In the genomic region with DNA sequence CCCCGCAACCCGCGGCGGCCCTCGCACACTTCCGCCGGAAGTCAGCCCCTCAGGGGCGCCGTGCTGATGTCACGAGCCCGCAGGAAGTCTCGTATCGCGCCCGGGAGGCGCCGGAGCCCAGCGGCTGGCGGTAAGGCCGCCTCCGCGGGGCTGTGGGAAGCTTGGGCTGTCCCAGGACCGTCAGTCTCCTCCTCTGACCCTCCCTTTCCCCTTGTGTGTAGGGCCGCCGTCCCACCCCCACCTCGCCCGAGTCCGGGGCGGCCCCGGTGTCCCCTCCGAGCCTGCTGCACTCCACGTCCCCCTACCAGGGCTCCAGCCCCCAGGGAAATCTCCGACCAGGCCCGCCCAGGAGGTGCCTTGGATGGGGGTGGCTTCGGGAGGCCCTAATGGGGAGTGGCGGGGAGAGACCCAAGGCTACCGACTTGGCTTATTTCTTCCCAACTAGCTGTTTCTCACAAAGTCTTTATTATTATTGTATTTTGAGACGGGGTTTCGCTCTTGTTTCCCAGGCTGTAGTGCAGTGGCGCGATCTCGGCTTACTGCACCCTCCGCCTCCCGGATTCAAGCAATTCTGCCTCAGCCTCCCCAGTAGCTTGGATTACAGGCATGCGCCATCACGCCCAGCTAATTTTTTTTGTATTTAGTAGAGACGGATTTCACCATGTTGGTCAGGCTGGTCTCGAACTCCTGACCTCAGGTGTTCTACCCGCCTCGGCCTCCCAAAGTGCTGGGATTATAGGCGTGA, we compare ENCODE assay signal across 8 cellular contexts. TPM values are rescaled to one million over a fixed set of nuclear protein-coding genes. Genes with fewer than 3 reads are reported as not detected.
A peak's percentile ranks its signal among the peaks of the same experiment; 100 is the strongest.
DNase-seq lines count a peak whose midpoint lies in the region; ATAC-seq and TF ChIP-seq lines count a peak whose summit lies in the region.

A gene (plus strand): TSS at position 86 of the 745 bp plus-strand sequence. CDS start 3,108 bp downstream, outside the sequence.

- H3K9me2 ChIP-seq in SU-DHL-6 (replicated peaks; ENCODE audit: insufficient read depth, low read length), result no peaks in the 10 kb centered on the region

- H4K12ac ChIP-seq in trophoblast cell (ENCODE audit: low read depth, low read length), result peak within 1 kb of the TSS; percentile 96

- POLR2A ChIA-PET in activated naive CD8-positive, alpha-beta T cell treated with anti-CD3 and anti-CD28 coated beads, Interleukin-2, amount 10 ng/mL, durations not matched to agents 7 days and 5 days (lab: Charles Lee), result interaction anchor here (1.0 to 1.1 kb wide), 3 partner anchors 12 to 58 kb away, joined by 3 to 4 read pairs (median 3); a partner anchor contains a TSS

- H2BK120ac ChIP-seq in trophoblast cell (ENCODE audit: insufficient read depth, low read length, poor library complexity), result peak within 1 kb of the TSS; percentile 83

- peak within 1 kb of the TSS; percentile 91 for H4K91ac ChIP-seq in trophoblast cell (ENCODE audit: low read depth, low read length)

- H3K4me2 ChIP-seq in SU-DHL-6 (ENCODE audit: low read depth, low read length, poor library complexity, severe bottlenecking) (peak within 1 kb of the TSS; percentile 82), trophoblast cell (ENCODE audit: low read length) (peak within 1 kb of the TSS; percentile 75)

- no peaks in the 10 kb centered on the region for H4K20me1 ChIP-seq in SU-DHL-6 (ENCODE audit: low read depth, low read length)

- peak; percentile 33 to 93 for TF ChIP-seq EP300 in tibial nerve (IDR thresholded peaks at IDR 0.05)

- peak within 1 kb of the TSS; percentile 83 for H3K4me3 ChIP-seq in GM12864 (ENCODE audit: low read depth, low read length)
- H3K4me3 ChIP-seq in SU-DHL-6 (ENCODE audit: insufficient read depth, low read length, poor library complexity, severe bottlenecking), result peak within 1 kb of the TSS; percentile 96
- peak within 1 kb of the TSS; percentile 78 for H3K4me3 ChIP-seq in trophoblast cell (ENCODE audit: low read depth, low read length)
- peak within 1 kb of the TSS; percentile 49 to 96 (median 78) for H3K4me3 ChIP-seq in tibial nerve

- H3K23ac ChIP-seq in trophoblast cell (ENCODE audit: low read length), result no peak within 1 kb of the TSS

- H4K8ac ChIP-seq in trophoblast cell (ENCODE audit: low read depth, low read length), result peak within 1 kb of the TSS; percentile 99

- H3K4me1 ChIP-seq in trophoblast cell (ENCODE audit: control insufficient read depth in 1 of 2, insufficient read depth in 2 of 2, low read length in 2 of 2) (no peaks in the 10 kb centered on the region), tibial nerve (peaks cover 0 to 4% (median 0%) of the 10 kb centered on the region in 4 donors)

- H3K9ac ChIP-seq in SU-DHL-6 (ENCODE audit: low read length) (peak within 1 kb of the TSS; percentile 94), trophoblast cell (ENCODE audit: low read length) (peak within 1 kb of the TSS; percentile 94)

- H3K79me1 ChIP-seq in trophoblast cell (ENCODE audit: low read length), result peaks cover 6% of the 10 kb centered on the region

- peak within 1 kb of the TSS; percentile 88 for H3K4me3 Mint-ChIP-seq in activated naive CD8-positive, alpha-beta T cell treated with anti-CD3 and anti-CD28 coated beads, Interleukin-2, amount 10 ng/mL, durations not matched to agents 7 days and 5 days

- peak within 1 kb of the TSS; percentile 90 for H3K27ac Mint-ChIP-seq in activated naive CD8-positive, alpha-beta T cell treated with anti-CD3 and anti-CD28 coated beads, Interleukin-2, amount 10 ng/mL, durations not matched to agents 7 days and 5 days

- peaks cover 5% of the 10 kb centered on the region; the same call in 1 of the 2 replicates for H3K36me3 ChIP-seq in SU-DHL-6 (ENCODE audit: low read length)
- peaks cover 10 to 12% of the 10 kb centered on the region in 2 experiments for H3K36me3 ChIP-seq in trophoblast cell (ENCODE audit: control insufficient read depth in 1 of 2, insufficient read depth in 2 of 2, low read length in 2 of 2)
- peaks cover 0 to 34% (median 7%) of the 10 kb centered on the region in 3 donors for H3K36me3 ChIP-seq in tibial nerve

- TF ChIP-seq CTCF in GM12864 (IDR thresholded peaks at IDR 0.05; ENCODE audit: low read depth, low read length, missing control alignments) (no peak), SU-DHL-6 (IDR thresholded peaks at IDR 0.05; ENCODE audit: insufficient read depth, low read length, poor library complexity, severe bottlenecking) (no peak), tibial nerve (IDR thresholded peaks at IDR 0.05) (no peak)

- H2AFZ ChIP-seq in SU-DHL-6 (ENCODE audit: low read depth, low read length, severe bottlenecking) (peak within 1 kb of the TSS; percentile 92), trophoblast cell (ENCODE audit: insufficient read depth, low read length, poor library complexity) (peak within 1 kb of the TSS; percentile 68)

- H3K27ac ChIP-seq in SU-DHL-6 (ENCODE audit: low read depth, low read length) (peak within 1 kb of the TSS; percentile 79), trophoblast cell (ENCODE audit: low read depth, low read length) (peak within 1 kb of the TSS; percentile 61), tibial nerve (peak within 1 kb of the TSS; percentile 88 to 97 (median 94))

- H3K79me2 ChIP-seq in SU-DHL-6 (ENCODE audit: insufficient read depth, low read length), result peaks cover 4% of the 10 kb centered on the region; the same call in 1 of the 2 replicates
- H3K79me2 ChIP-seq in trophoblast cell (ENCODE audit: control insufficient read depth, insufficient read depth, low read length, poor library complexity), result peaks cover 2% of the 10 kb centered on the region

- H2BK12ac ChIP-seq in trophoblast cell (ENCODE audit: low read length), result no peak within 1 kb of the TSS

- H3K14ac ChIP-seq in trophoblast cell (ENCODE audit: low read length), result peak within 1 kb of the TSS; percentile 99

- H3K36me3 Mint-ChIP-seq in activated naive CD8-positive, alpha-beta T cell treated with anti-CD3 and anti-CD28 coated beads, Interleukin-2, amount 10 ng/mL, durations not matched to agents 7 days and 5 days, result peaks cover 20% of the 10 kb centered on the region

- intact Hi-C loops in Right ventricle myocardium superior (cut with DNase I), result no loop called here

- peak; percentile 79 to 85 for TF ChIP-seq POLR2A in tibial nerve (IDR thresholded peaks at IDR 0.05)

- H2BK5ac ChIP-seq in trophoblast cell (ENCODE audit: low read depth, low read length, poor library complexity), result peak within 1 kb of the TSS; percentile 94

- peaks cover 30% of the 10 kb centered on the region for H3F3A ChIP-seq in SU-DHL-6 (ENCODE audit: insufficient read depth)

- no peaks in the 10 kb centered on the region for H3K9me3 Mint-ChIP-seq in activated naive CD8-positive, alpha-beta T cell treated with anti-CD3 and anti-CD28 coated beads, Interleukin-2, amount 10 ng/mL, durations not matched to agents 7 days and 5 days

- peaks cover 27% of the 10 kb centered on the region for H3K4me1 Mint-ChIP-seq in activated naive CD8-positive, alpha-beta T cell treated with anti-CD3 and anti-CD28 coated beads, Interleukin-2, amount 10 ng/mL, durations not matched to agents 7 days and 5 days

- H3K9me3 ChIP-seq in SU-DHL-6 (ENCODE audit: insufficient read depth, low read length), result no peaks in the 10 kb centered on the region
- no peaks in the 10 kb centered on the region for H3K9me3 ChIP-seq in trophoblast cell (ENCODE audit: insufficient read depth, low read depth, low read length)
- H3K9me3 ChIP-seq in tibial nerve, result no peaks in the 10 kb centered on the region

- no peaks in the 10 kb centered on the region for H3K27me3 Mint-ChIP-seq in activated naive CD8-positive, alpha-beta T cell treated with anti-CD3 and anti-CD28 coated beads, Interleukin-2, amount 10 ng/mL, durations not matched to agents 7 days and 5 days

- H3K18ac ChIP-seq in trophoblast cell (ENCODE audit: low read length), result peak within 1 kb of the TSS; percentile 98

- peak within 1 kb of the TSS; percentile 92 for H3K4ac ChIP-seq in trophoblast cell (ENCODE audit: low read depth, low read length)

- peak within 1 kb of the TSS; percentile 77 for H2AK5ac ChIP-seq in trophoblast cell (ENCODE audit: low read length)

- WGBS in trophoblast cell (ENCODE audit: extremely low coverage, insufficient coverage, insufficient read length), result no CpG with 5 or more reads among the region's 51 CpGs
- 15 to 22% methylated on average over 33 to 48 of the region's 51 CpGs for WGBS in tibial nerve, 2 donors

- DNase-seq in GM12864 (ENCODE audit: low read depth) (peak; percentile 75), NCI-H1105 (lab: John Stamatoyannopoulos, UW) (peak; percentile 89), Right ventricle myocardium superior (peak; percentile 95), trophoblast cell (peak; percentile 90 to 93), tibial nerve (ENCODE audit: low spot score in 2 of 2) (peak; percentile 61 to 63)
- peak; percentile 92 for DNase-seq in activated naive CD8-positive, alpha-beta T cell treated with anti-CD3 and anti-CD28 coated beads, Interleukin-2, amount 10 ng/mL, durations not matched to agents 7 days and 5 days

- H3K27me3 ChIP-seq in SU-DHL-6 (ENCODE audit: low read length) (no peaks in the 10 kb centered on the region), trophoblast cell (ENCODE audit: insufficient read depth, low read length) (no peaks in the 10 kb centered on the region), tibial nerve (no peaks in the 10 kb centered on the region)

- ATAC-seq in HG02642 (IDR thresholded peaks at IDR 0.05; ENCODE audit: poor library complexity, unreplicated experiment) (peak; percentile 97), Right ventricle myocardium superior (ENCODE audit: poor library complexity) (peak; percentile 99)
- peak; percentile 94 for ATAC-seq in activated naive CD8-positive, alpha-beta T cell treated with anti-CD3 and anti-CD28 coated beads, Interleukin-2, amount 10 ng/mL, durations not matched to agents 7 days and 5 days (ENCODE audit: low read depth)

RNA-seq across cellular contexts. Expression of the gene that starts here (rescaled TPM):
- total RNA-seq in activated naive CD8-positive, alpha-beta T cell treated with anti-CD3 and anti-CD28 coated beads, Interleukin-2, amount 10 ng/mL, durations not matched to agents 7 days and 5 days, result 10 to 100 TPM; 38.2 to 44.6 TPM
- total RNA-seq in Right ventricle myocardium superior, result 40.8 TPM
- 46.6 and 49.4 TPM in 2 replicates for polyA plus RNA-seq in trophoblast cell (2013)
- 10 to 100 TPM; 38.1 to 48.3 (median 43.2) TPM for total RNA-seq in tibial nerve

Comparison
In these comparisons a context has a peak if more than half of its experiments do, and no peak if none do; other contexts are left out.
1. Peak in every context shown above with its lines: DNase-seq, ATAC-seq, H3K4me3 ChIP-seq and H3K27ac ChIP-seq.